Comparison of ENCODE assay signal across 18 cellular contexts in the genomic region with DNA sequence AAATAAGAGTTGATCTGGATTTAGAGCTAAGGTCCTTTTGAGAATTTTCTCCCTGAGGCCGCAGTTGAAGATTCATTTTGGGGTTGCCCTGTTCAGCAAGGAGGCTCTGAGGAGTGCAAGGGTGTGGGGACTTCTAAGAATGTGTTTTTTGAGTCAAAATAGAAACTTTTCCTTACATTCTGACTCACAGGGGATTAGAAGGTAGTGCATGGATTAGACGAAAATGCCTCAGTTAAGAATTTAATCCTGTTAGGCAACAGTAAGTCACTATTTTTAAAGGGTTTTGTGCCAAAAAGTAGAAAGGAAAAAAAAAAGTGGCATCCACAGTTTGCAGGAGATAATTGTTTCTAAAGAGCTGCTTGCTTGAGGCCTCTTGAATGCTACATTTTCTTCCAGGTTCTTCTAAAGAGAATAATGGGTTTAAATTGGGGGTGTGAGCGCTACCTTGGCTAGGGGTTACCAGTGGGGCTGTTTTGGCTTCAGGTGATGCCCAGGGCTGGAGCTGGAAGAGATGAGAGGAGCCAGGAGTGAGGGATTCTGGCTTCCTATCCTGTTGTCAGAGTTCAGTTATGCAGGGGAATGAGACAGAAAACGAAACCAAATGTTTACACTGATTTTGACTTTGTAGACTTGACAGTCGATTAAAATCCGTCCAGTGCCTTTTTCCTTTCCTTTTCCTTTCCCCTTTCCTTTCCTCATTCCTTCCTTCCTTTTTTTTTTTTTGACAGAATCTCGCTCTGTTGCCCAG. TPM values are rescaled to one million over a fixed set of nuclear protein-coding genes. Genes with fewer than 3 reads are reported as not detected.
DNase-seq lines count a peak whose midpoint lies in the region; ATAC-seq and TF ChIP-seq lines count a peak whose summit lies in the region.
"Had no signal": no experiment of that assay in that cellular context is flagged by ENCODE, and none has a peak within 500 bp of the region (broad histone marks: within the 10 kb centered on the region; RNA-seq: fewer than 3 reads in every experiment).

No MANE protein-coding gene starts in this region.

- no peak overlapping the region for H3K4me3 Mint-ChIP-seq in nephron progenitor cell
- no peak overlapping the region for H3K4me3 Mint-ChIP-seq in activated CD8-positive, alpha-beta T cell treated with anti-CD3 and anti-CD28 coated beads, Interleukin-2, amount 10 ng/mL, durations not matched to agents 7 days and 5 days

- H3K27ac Mint-ChIP-seq in nephron progenitor cell: peak overlapping the region; percentile 67
- H3K27ac Mint-ChIP-seq in activated CD8-positive, alpha-beta T cell treated with anti-CD3 and anti-CD28 coated beads, Interleukin-2, amount 10 ng/mL, durations not matched to agents 7 days and 5 days: no peak overlapping the region

- H3K9me3 ChIP-seq in MG63 (peaks cover 9% of the 10 kb centered on the region), OCI-LY7 (ENCODE audit: low read length) (no peaks in the 10 kb centered on the region), psoas muscle (no peaks in the 10 kb centered on the region)
- H3K9me3 ChIP-seq: pancreas had no signal

- TF ChIP-seq CTCF in choroid plexus epithelial cell (conservative IDR thresholded peaks at IDR 0.05; ENCODE audit: low read depth, low read length) (no peak), nephron progenitor cell (IDR thresholded peaks at IDR 0.05) (no peak), OCI-LY7 (conservative IDR thresholded peaks at IDR 0.05; ENCODE audit: low read length) (no peak), psoas muscle (IDR thresholded peaks at IDR 0.05) (no peak)

- H4K20me1 ChIP-seq in OCI-LY7 (ENCODE audit: insufficient read depth, low read length): no peaks in the 10 kb centered on the region

- peaks cover 14% of the 10 kb centered on the region for H3K27me3 Mint-ChIP-seq in nephron progenitor cell (ENCODE audit: low read depth, poor library complexity)
- H3K27me3 Mint-ChIP-seq in activated CD8-positive, alpha-beta T cell treated with anti-CD3 and anti-CD28 coated beads, Interleukin-2, amount 10 ng/mL, durations not matched to agents 7 days and 5 days (ENCODE audit: low read depth): no peaks in the 10 kb centered on the region

- POLR2A ChIA-PET in OCI-LY7 (lab: Charles Lee): interaction anchor here (0.6 to 0.7 kb wide), 2 partner anchors 231 to 1067 kb away, joined by 3 read pairs; no protein-coding TSS in a partner anchor
- POLR2A ChIA-PET in activated CD8-positive, alpha-beta T cell treated with anti-CD3 and anti-CD28 coated beads, Interleukin-2, amount 10 ng/mL, durations not matched to agents 7 days and 5 days (lab: Charles Lee): no interaction called here

- no peaks in the 10 kb centered on the region for H3K36me3 ChIP-seq in MG63
- H3K36me3 ChIP-seq in OCI-LY7 (ENCODE audit: insufficient read depth, low read length): no peaks in the 10 kb centered on the region
- H3K36me3 ChIP-seq in psoas muscle (ENCODE audit: insufficient read depth in 1 of 2, low read depth in 1 of 2): no peaks in the 10 kb centered on the region
- H3K36me3 ChIP-seq: brain microvascular endothelial cell, pancreas, stomach had no signal

- H3K4me1 ChIP-seq in OCI-LY7 (ENCODE audit: insufficient read depth, low read length, poor library complexity, severe bottlenecking) (no peaks in the 10 kb centered on the region), psoas muscle (no peaks in the 10 kb centered on the region)
- H3K4me1 ChIP-seq: pancreas, stomach had no signal

- CTCF ChIA-PET in OCI-LY7 (lab: Charles Lee; ENCODE audit: unreplicated experiment): no interaction called here
- CTCF ChIA-PET in activated CD8-positive, alpha-beta T cell treated with anti-CD3 and anti-CD28 coated beads, Interleukin-2, amount 10 ng/mL, durations not matched to agents 7 days and 5 days (lab: Charles Lee): interaction anchor here (0.6 kb wide), 1 partner anchor 614 kb away, joined by 3 read pairs; no protein-coding TSS in a partner anchor

- BruUV-seq in OCI-LY7 (replicated peaks; lab: Mats Ljungman, UMichigan): no TSS peak

- no peak overlapping the region for H3K4me2 ChIP-seq in OCI-LY7 (ENCODE audit: low read length)

- 69 to 74% (median 70%) methylated on average over 7 of the region's 7 CpGs for WGBS in psoas muscle, 3 donors

- DNase-seq in AG08395 (ENCODE audit: low spot score) (peak; percentile 14), MG63 (peak; percentile 52), choroid plexus epithelial cell (ENCODE audit: low read depth) (peak; percentile 22), nephron progenitor cell (no peak), OCI-LY7 (ENCODE audit: low spot score) (no peak), psoas muscle (no peak)
- no peak for DNase-seq in activated CD8-positive, alpha-beta T cell treated with anti-CD3 and anti-CD28 coated beads, Interleukin-2, amount 10 ng/mL, durations not matched to agents 7 days and 5 days
- DNase-seq: activated CD4-positive, alpha-beta T cell treated with anti-CD3 and anti-CD28 coated beads for 1 hour; AML-193; brain microvascular endothelial cell; DMS 273 treated with DMSO at 0.1 percent for 48 hours; left colon; NCI-H187 treated with DMSO at 0.1 percent for 48 hours; NCI-H69; pancreas; stomach; T-helper 1 cell had no signal

- ATAC-seq in psoas muscle: no peak
- no peak for ATAC-seq in GM19351 (IDR thresholded peaks at IDR 0.05; ENCODE audit: unreplicated experiment)
- ATAC-seq in activated CD8-positive, alpha-beta T cell treated with anti-CD3 and anti-CD28 coated beads, Interleukin-2, amount 10 ng/mL, durations not matched to agents 7 days and 5 days: no peak
- ATAC-seq: left colon, pancreas had no signal

- H3K4me3 ChIP-seq in MG63 (peak overlapping the region; percentile 22), choroid plexus epithelial cell (ENCODE audit: low read depth, low read length) (no peak overlapping the region), OCI-LY7 (ENCODE audit: low read depth, low read length, poor library complexity, severe bottlenecking) (no peak overlapping the region), psoas muscle (no peak overlapping the region)
- H3K4me3 ChIP-seq: pancreas, stomach had no signal

- no peak overlapping the region for H2AFZ ChIP-seq in OCI-LY7 (ENCODE audit: low read length)

- H3K9me3 Mint-ChIP-seq in nephron progenitor cell: peaks cover 23% of the 10 kb centered on the region
- no peaks in the 10 kb centered on the region for H3K9me3 Mint-ChIP-seq in activated CD8-positive, alpha-beta T cell treated with anti-CD3 and anti-CD28 coated beads, Interleukin-2, amount 10 ng/mL, durations not matched to agents 7 days and 5 days (ENCODE audit: insufficient read depth)

- H3K9me2 ChIP-seq in OCI-LY7 (ENCODE audit: insufficient read depth, low read length): no peaks in the 10 kb centered on the region

- H3K27ac ChIP-seq in OCI-LY7 (ENCODE audit: low read depth, low read length, poor library complexity, severe bottlenecking) (no peak overlapping the region), psoas muscle (no peak overlapping the region)
- H3K27ac ChIP-seq: brain microvascular endothelial cell, pancreas had no signal

- peaks cover 4% of the 10 kb centered on the region for H3K36me3 Mint-ChIP-seq in nephron progenitor cell (ENCODE audit: low read depth)
- H3K36me3 Mint-ChIP-seq in activated CD8-positive, alpha-beta T cell treated with anti-CD3 and anti-CD28 coated beads, Interleukin-2, amount 10 ng/mL, durations not matched to agents 7 days and 5 days (ENCODE audit: low read depth): no peaks in the 10 kb centered on the region

- H3K27me3 ChIP-seq in MG63 (no peaks in the 10 kb centered on the region), psoas muscle (ENCODE audit: insufficient read depth in 3 of 3, low read length in 2 of 3) (no peaks in the 10 kb centered on the region)
- H3K27me3 ChIP-seq: brain microvascular endothelial cell, pancreas, stomach had no signal

- H3K79me2 ChIP-seq in OCI-LY7 (ENCODE audit: insufficient read depth, low read depth, low read length): no peaks in the 10 kb centered on the region

- peaks cover 10% of the 10 kb centered on the region for H3K4me1 Mint-ChIP-seq in nephron progenitor cell
- no peaks in the 10 kb centered on the region for H3K4me1 Mint-ChIP-seq in activated CD8-positive, alpha-beta T cell treated with anti-CD3 and anti-CD28 coated beads, Interleukin-2, amount 10 ng/mL, durations not matched to agents 7 days and 5 days (ENCODE audit: low read depth)

- intact Hi-C loops in OCI-LY7 (cut with micrococcal nuclease; ENCODE audit: unreplicated experiment) (no loop called here), psoas muscle (cut with DNase I) (no loop called here)

RNA-seq across cellular contexts. Expression of a gene that starts 52.9 kb away (rescaled TPM):
- 38.3 and 60.4 TPM in 2 replicates for total RNA-seq in MG63 (2014; rRNA removed; shearing (Covaris generic); ENCODE audit: low replicate concordance)
- 2.2 and 3.1 TPM in 2 replicates for total RNA-seq in OCI-LY7 (2014; rRNA removed; shearing (Covaris generic))
- total RNA-seq in OCI-LY7 (2022) (0.89 and 0.90 TPM in 2 replicates), psoas muscle (1 to 10 TPM in 2 of 4 donors, under 1 TPM in 2; 0.89 to 2.9 (median 1.3) TPM)
- 1 to 10 TPM in 1 of 3 donors, under 1 TPM in 2; 0.44 to 2.0 (median 0.66) TPM for polyA plus RNA-seq in psoas muscle
- under 1 TPM in 1 of 2 experiments, not detected in 1; 0.18 TPM for total RNA-seq in activated CD8-positive, alpha-beta T cell treated with anti-CD3 and anti-CD28 coated beads, Interleukin-2, amount 10 ng/mL, durations not matched to agents 7 days and 5 days

Comparison
In these comparisons a context has a peak if more than half of its experiments do, and no peak if none do; other contexts are left out.
1. DNase-seq: peak in AG08395 (single experiment), MG63 (single experiment) and choroid plexus epithelial cell (single experiment); none in nephron progenitor cell (single experiment), OCI-LY7 (single experiment), psoas muscle (0 of 2) and activated CD8-positive, alpha-beta T cell treated with anti-CD3 and anti-CD28 coated beads, Interleukin-2, amount 10 ng/mL, durations not matched to agents 7 days and 5 days (single experiment).